1 cellular context compared by ENCODE assay signal in genomic region chr22:19449422-19449767, GRCh38.
TF ChIP-seq lines count a peak whose summit lies in the region.

No MANE protein-coding gene starts in this region.

TF ChIP-seq in SK-N-SH, 30 proteins besides CTCF, POLR2A, EP300 and RAD21 (continued from another document):
- TF ChIP-seq REST (IDR thresholded peaks at IDR 0.05; ENCODE audit: low read depth, low read length) (no peak), MAX (IDR thresholded peaks at IDR 0.05; ENCODE audit: low read depth) (no peak)
